Comparison of ENCODE assay signal across 1 cellular context in genomic region chr2:237315170-237315880, GRCh38.
TF ChIP-seq lines count a peak whose summit lies in the region.

No MANE protein-coding gene starts in this region.

TF ChIP-seq in SK-N-SH, 30 proteins besides CTCF, POLR2A, EP300 and RAD21 (continued from another document):
- peak; percentile 46 for TF ChIP-seq PBX3 (IDR thresholded peaks at IDR 0.05)
- no peak for TF ChIP-seq YY1 (IDR thresholded peaks at IDR 0.05; ENCODE audit: low read depth)
- TF ChIP-seq MAX (IDR thresholded peaks at IDR 0.05; ENCODE audit: low read depth) = peak; percentile 98
- TF ChIP-seq REST (IDR thresholded peaks at IDR 0.05; ENCODE audit: low read depth, low read length) = peak; percentile 50; the same call in 1 of the 2 replicates
- TF ChIP-seq FOXJ3 (CRISPR knock-in tag; IDR thresholded peaks at IDR 0.05) = no peak; the same call in 1 of the 2 replicates
- TF ChIP-seq GABPA (IDR thresholded peaks at IDR 0.05; ENCODE audit: low read depth) = no peak
- TF ChIP-seq MXI1 (IDR thresholded peaks at IDR 0.05; ENCODE audit: low read depth, low read length) = peak; percentile 93
- TF ChIP-seq SMC3 (IDR thresholded peaks at IDR 0.05; ENCODE audit: low read depth, low read length) = 0 out of 2 replicates have a peak, but pooled peaks have one; percentile 16
- TF ChIP-seq USF2 (IDR thresholded peaks at IDR 0.05; ENCODE audit: borderline replicate concordance, low read depth, low read length) = peak; percentile 62
